In genomic region chr20:3818155-3819151, GRCh38 we compare ENCODE assay signal across 1 cellular context.
TF ChIP-seq lines count a peak whose summit lies in the region.

No MANE protein-coding gene starts in this region.

TF ChIP-seq in SK-N-SH treated with all-trans-retinoic acid at 6 μM for 48 hours, 23 proteins besides CTCF, POLR2A, EP300 and RAD21 (continued from another document):
- TF ChIP-seq TSHZ2 (CRISPR knock-in tag; IDR thresholded peaks at IDR 0.05) (peak; percentile 71; the same call in 1 of the 2 replicates), ZNF8 (CRISPR knock-in tag; IDR thresholded peaks at IDR 0.05) (no peak), ZFP3 (CRISPR knock-in tag; IDR thresholded peaks at IDR 0.05) (no peak), TCF4 (CRISPR knock-in tag; IDR thresholded peaks at IDR 0.05; ENCODE audit: borderline replicate concordance) (peak; percentile 63; the same call in 1 of the 2 replicates), PATZ1 (CRISPR knock-in tag; IDR thresholded peaks at IDR 0.05; ENCODE audit: borderline replicate concordance) (no peak)
